ENCODE assay signal across 8 cellular contexts in genomic region chr12:55973598-55974307, GRCh38. TPM values are rescaled to one million over a fixed set of nuclear protein-coding genes. Genes with fewer than 3 reads are reported as not detected.
DNase-seq lines count a peak whose midpoint lies in the region; ATAC-seq lines count a peak whose summit lies in the region.

Gene RAB5B (plus strand): TSS chr12:55974078. CDS start chr12:55986961, 12,883 bp downstream.

- peak; percentile 99 for DNase-seq in CD1c-positive myeloid dendritic cell (ENCODE audit: extremely low spot score)
- DNase-seq in NCI-H748 treated with DMSO at 0.1 percent for 48 hours (lab: John Stamatoyannopoulos, UW): peak; percentile 99
- peak; percentile 80 to 99 for DNase-seq in activated CD4-positive, alpha-beta T cell treated with anti-CD3 and anti-CD28 coated beads, Interleukin-2, amount 50 U/mL, for 24 hours (ENCODE audit: low read depth in 1 of 2, low spot score in 1 of 2)
- peak; percentile 100 for DNase-seq in dermis blood vessel endothelial cell
- peak; percentile 100 for DNase-seq in left lobe of liver (ENCODE audit: low spot score)
- peak; percentile 98 for DNase-seq in stimulated activated CD4-positive, alpha-beta T cell treated with anti-CD3 and anti-CD28 coated beads, Interleukin-2, amount 100 ng/mL, for 4 hours (ENCODE audit: low read depth)

- ATAC-seq in GM19397 (IDR thresholded peaks at IDR 0.05; ENCODE audit: unreplicated experiment): peak; percentile 91
- ATAC-seq in HG03565 (IDR thresholded peaks at IDR 0.05; ENCODE audit: unreplicated experiment): peak; percentile 83
- ATAC-seq in left lobe of liver: peak; percentile 89

RNA-seq across cellular contexts. Expression of gene RAB5B, which starts in this region (rescaled TPM):
- total RNA-seq in dermis blood vessel endothelial cell: 44.8 and 67.1 TPM in 2 replicates
- 46.5 TPM for total RNA-seq in left lobe of liver

Comparison
In these comparisons a context has a peak if more than half of its experiments do, and no peak if none do; other contexts are left out.
1. Peak in every context shown above with its lines: DNase-seq and ATAC-seq.